ENCODE assay signal across 11 cellular contexts in genomic region chr16:52994942-52995341, GRCh38.
"Had no signal": no experiment of that assay in that cellular context is flagged by ENCODE, and none has a peak within 500 bp of the region (broad histone marks: within the 10 kb centered on the region; RNA-seq: fewer than 3 reads in every experiment).

No MANE protein-coding gene starts in this region.

- H3K9me3 ChIP-seq: HAP-1 had no signal

- DNase-seq: GM23248, GOT3, H7, H9, HCEC 1CT, HFFc6 had no signal

- H3K4me2 ChIP-seq: GM23338 had no signal

- H2AFZ ChIP-seq: GM23248, GM23338 had no signal

- H3K27ac ChIP-seq: GM23248 had no signal

- H3K4me1 ChIP-seq: HAP-1 had no signal

- H3K4me3 ChIP-seq: GM23248, GM23338, HAP-1 had no signal

- H3K36me3 ChIP-seq: HAP-1 had no signal

- H3K9ac ChIP-seq: GM23248 had no signal

- FAIRE-seq: H1, H54 had no signal

- ATAC-seq: GM23338, HCT116 had no signal
